Comparison of ENCODE assay signal across 20 cellular contexts in genomic region chr20:35732644-35732982, GRCh38. TPM values are rescaled to one million over a fixed set of nuclear protein-coding genes. Genes with fewer than 3 reads are reported as not detected.
DNase-seq lines count a peak whose midpoint lies in the region; ATAC-seq and TF ChIP-seq lines count a peak whose summit lies in the region.
"Had no signal": no experiment of that assay in that cellular context is flagged by ENCODE, and none has a peak within 500 bp of the region (broad histone marks: within the 10 kb centered on the region; RNA-seq: fewer than 3 reads in every experiment).

No MANE protein-coding gene starts in this region.

- no peak overlapping the region for H3K23ac ChIP-seq in mesenchymal stem cell (ENCODE audit: low read length in 2 of 2)

- intact Hi-C loops in left ventricle myocardium inferior (cut with micrococcal nuclease) (loop anchor here (10.0 kb wide), 1 partner anchor 152 kb away; no protein-coding TSS in a partner anchor), left cardiac atrium (cut with DNase I) (no loop called here), esophagus squamous epithelium (cut with DNase I) (no loop called here)
- intact Hi-C loops in activated T-helper 2 cell treated with anti-CD3 and anti-CD28 coated beads, Interferon-gamma antibody, Interleukin-2, Interleukin-4, amounts not matched to agents 10 μg/mL and 5 μg/mL and 100 μg/mL, durations not matched to agents 14 hours and 24 hours and 36 hours (cut with micrococcal nuclease) = no loop called here

- peaks cover 82% of the 10 kb centered on the region for H3K36me3 Mint-ChIP-seq in activated T-helper 2 cell treated with anti-CD3 and anti-CD28 coated beads, Interferon-gamma antibody, Interleukin-2, Interleukin-4, amounts not matched to agents 10 μg/mL and 5 μg/mL and 100 μg/mL, durations not matched to agents 14 hours and 24 hours and 36 hours (ENCODE audit: low read depth)

- H3K79me1 ChIP-seq in mesenchymal stem cell (replicated peaks; ENCODE audit: low read length, poor library complexity, severe bottlenecking) = no peaks in the 10 kb centered on the region

- H3K9me3 Mint-ChIP-seq in activated T-helper 2 cell treated with anti-CD3 and anti-CD28 coated beads, Interferon-gamma antibody, Interleukin-2, Interleukin-4, amounts not matched to agents 10 μg/mL and 5 μg/mL and 100 μg/mL, durations not matched to agents 14 hours and 24 hours and 36 hours = no peaks in the 10 kb centered on the region
- H3K9me3 Mint-ChIP-seq in stimulated activated naive CD8-positive, alpha-beta T cell treated with anti-CD3 and anti-CD28 coated beads, Interleukin-15, amount 100 ng/mL, for 72 hours = no peaks in the 10 kb centered on the region
- H3K9me3 Mint-ChIP-seq: activated naive CD4-positive, alpha-beta T cell treated with anti-CD3 and anti-CD28 coated beads for 36 hours had no signal

- TF ChIP-seq CTCF in left ventricle myocardium inferior (IDR thresholded peaks at IDR 0.05; ENCODE audit: borderline replicate concordance) (no peak), esophagus squamous epithelium (IDR thresholded peaks at IDR 0.05) (no peak)

- DNase-seq in left ventricle myocardium inferior (no peak), left cardiac atrium (no peak), mesenchymal stem cell (no peak), esophagus squamous epithelium (lab: John Stamatoyannopoulos, UW) (no peak), substantia nigra (lab: John Stamatoyannopoulos, UW) (no peak)
- no peak for DNase-seq in activated T-helper 2 cell treated with anti-CD3 and anti-CD28 coated beads, Interferon-gamma antibody, Interleukin-2, Interleukin-4, amounts not matched to agents 10 μg/mL and 5 μg/mL and 100 μg/mL, durations not matched to agents 14 hours and 24 hours and 36 hours (ENCODE audit: low spot score)
- DNase-seq in stimulated activated naive CD8-positive, alpha-beta T cell treated with anti-CD3 and anti-CD28 coated beads, Interleukin-15, amount 100 ng/mL, for 72 hours = no peak
- no peak for DNase-seq in effector CD4-positive, alpha-beta T cell
- DNase-seq: activated CD8-positive, alpha-beta memory T cell treated with anti-CD3 and anti-CD28 coated beads, Interleukin-2, amount 50 U/mL, for 48 hours; activated naive CD4-positive, alpha-beta T cell treated with anti-CD3 and anti-CD28 coated beads for 36 hours; DMS 273 treated with DMSO at 0.1 percent for 48 hours; GDM1; heart left ventricle; left lung; NCI-H1105 treated with DMSO at 0.1 percent for 48 hours; NCI-H526; occipital lobe; right cardiac atrium had no signal

- ATAC-seq in left cardiac atrium = no peak
- no peak for ATAC-seq in stimulated activated naive CD8-positive, alpha-beta T cell treated with anti-CD3 and anti-CD28 coated beads, Interleukin-15, amount 100 ng/mL, for 72 hours
- ATAC-seq: activated CD4-positive, CD25-positive, alpha-beta regulatory T cell treated with anti-CD3 and anti-CD28 coated beads, Interleukin-2, amount 50 U/mL, for 24 hours; heart left ventricle; left lung; right cardiac atrium had no signal

- no peak for TF ChIP-seq POLR2A in esophagus squamous epithelium (IDR thresholded peaks at IDR 0.05)

- peak overlapping the region; percentile 8 for H3K4me3 Mint-ChIP-seq in activated T-helper 2 cell treated with anti-CD3 and anti-CD28 coated beads, Interferon-gamma antibody, Interleukin-2, Interleukin-4, amounts not matched to agents 10 μg/mL and 5 μg/mL and 100 μg/mL, durations not matched to agents 14 hours and 24 hours and 36 hours (ENCODE audit: low read depth)
- peak overlapping the region; percentile 35 to 64 for H3K4me3 Mint-ChIP-seq in stimulated activated naive CD8-positive, alpha-beta T cell treated with anti-CD3 and anti-CD28 coated beads, Interleukin-15, amount 100 ng/mL, for 72 hours
- H3K4me3 Mint-ChIP-seq: activated naive CD4-positive, alpha-beta T cell treated with anti-CD3 and anti-CD28 coated beads for 36 hours had no signal

- no peak overlapping the region for H3K14ac ChIP-seq in mesenchymal stem cell (ENCODE audit: low read length in 2 of 2)

- no peak overlapping the region for H2BK120ac ChIP-seq in mesenchymal stem cell (ENCODE audit: low read depth, low read length)

- no peak overlapping the region for H4K8ac ChIP-seq in mesenchymal stem cell (ENCODE audit: low read length)

- no peak overlapping the region for H3K18ac ChIP-seq in mesenchymal stem cell (ENCODE audit: low read depth in 1 of 2, low read length in 2 of 2)

- H3K27me3 Mint-ChIP-seq in activated T-helper 2 cell treated with anti-CD3 and anti-CD28 coated beads, Interferon-gamma antibody, Interleukin-2, Interleukin-4, amounts not matched to agents 10 μg/mL and 5 μg/mL and 100 μg/mL, durations not matched to agents 14 hours and 24 hours and 36 hours (ENCODE audit: low read depth) = no peaks in the 10 kb centered on the region
- H3K27me3 Mint-ChIP-seq in stimulated activated naive CD8-positive, alpha-beta T cell treated with anti-CD3 and anti-CD28 coated beads, Interleukin-15, amount 100 ng/mL, for 72 hours = no peaks in the 10 kb centered on the region

- H3K4me2 ChIP-seq in mesenchymal stem cell (ENCODE audit: low read length, poor library complexity, severe bottlenecking) = no peak overlapping the region

- no peak overlapping the region for H2BK15ac ChIP-seq in mesenchymal stem cell (ENCODE audit: low read depth, poor library complexity, severe bottlenecking)

- H2BK5ac ChIP-seq in mesenchymal stem cell (ENCODE audit: low read depth, low read length, poor library complexity, severe bottlenecking) = no peak overlapping the region

- H4K91ac ChIP-seq in mesenchymal stem cell (ENCODE audit: low read length) = no peak overlapping the region

- H3K27me3 ChIP-seq in left ventricle myocardium inferior (ENCODE audit: low read depth) (no peaks in the 10 kb centered on the region), mesenchymal stem cell (ENCODE audit: control insufficient read depth in 1 of 2, insufficient read depth in 1 of 2, low read length in 2 of 2) (no peaks in the 10 kb centered on the region), esophagus squamous epithelium (no peaks in the 10 kb centered on the region)
- H3K27me3 ChIP-seq: heart left ventricle, left lung had no signal

- H3K27ac Mint-ChIP-seq in activated T-helper 2 cell treated with anti-CD3 and anti-CD28 coated beads, Interferon-gamma antibody, Interleukin-2, Interleukin-4, amounts not matched to agents 10 μg/mL and 5 μg/mL and 100 μg/mL, durations not matched to agents 14 hours and 24 hours and 36 hours = no peak overlapping the region
- peak overlapping the region in 1 of 2 donors; percentile 96 for H3K27ac Mint-ChIP-seq in stimulated activated naive CD8-positive, alpha-beta T cell treated with anti-CD3 and anti-CD28 coated beads, Interleukin-15, amount 100 ng/mL, for 72 hours
- H3K27ac Mint-ChIP-seq: activated naive CD4-positive, alpha-beta T cell treated with anti-CD3 and anti-CD28 coated beads for 36 hours had no signal

- H3K4ac ChIP-seq in mesenchymal stem cell (ENCODE audit: low read depth in 1 of 2, low read length in 2 of 2) = no peak overlapping the region

- peak overlapping the region; percentile 65 for H3K9ac ChIP-seq in mesenchymal stem cell (ENCODE audit: low read length)

- H2AFZ ChIP-seq in mesenchymal stem cell (ENCODE audit: low read depth, low read length) = no peak overlapping the region

- H3K4me1 ChIP-seq in left ventricle myocardium inferior = peaks cover 94% of the 10 kb centered on the region
- H3K4me1 ChIP-seq in mesenchymal stem cell (ENCODE audit: control insufficient read depth, insufficient read depth, low read depth, low read length) = peaks cover 7% of the 10 kb centered on the region
- H3K4me1 ChIP-seq in esophagus squamous epithelium = peaks cover 0 to 93% (median 48%) of the 10 kb centered on the region in 3 donors

- H3K36me3 ChIP-seq in left ventricle myocardium inferior (peaks cover 100% of the 10 kb centered on the region), mesenchymal stem cell (ENCODE audit: control insufficient read depth in 1 of 2, insufficient read depth in 2 of 2, low read depth in 1 of 2, low read length in 2 of 2) (peaks cover 30 to 97% of the 10 kb centered on the region in 2 experiments), esophagus squamous epithelium (peaks cover 6 to 100% (median 52%) of the 10 kb centered on the region in 3 donors)

- 94% methylated on average over 1 of the region's 1 CpG for WGBS in mesenchymal stem cell
- 33 to 43% methylated on average over 1 of the region's 1 CpG for WGBS in esophagus squamous epithelium, 2 donors

- H2BK12ac ChIP-seq in mesenchymal stem cell (ENCODE audit: low read length in 2 of 2) = no peak overlapping the region

- H3K4me3 ChIP-seq in left ventricle myocardium inferior = peak overlapping the region; percentile 8
- H3K4me3 ChIP-seq in mesenchymal stem cell (ENCODE audit: insufficient read depth in 1 of 2, low read depth in 1 of 2, low read length in 2 of 2) = no peak overlapping the region
- peak overlapping the region in 1 of 4 donors; percentile 18 for H3K4me3 ChIP-seq in esophagus squamous epithelium
- H3K4me3 ChIP-seq: heart left ventricle, left lung had no signal

- H3K27ac ChIP-seq in left ventricle myocardium inferior (replicated peaks) = no peak overlapping the region
- no peak overlapping the region for H3K27ac ChIP-seq in mesenchymal stem cell (ENCODE audit: low read length, poor library complexity, severe bottlenecking)
- H3K27ac ChIP-seq in esophagus squamous epithelium = peak overlapping the region in 2 of 4 donors; percentile 34 to 36
- no peak overlapping the region for H3K27ac ChIP-seq in substantia nigra (ENCODE audit: low read depth, low read length, poor library complexity, severe bottlenecking)
- H3K27ac ChIP-seq: C4-2B, heart left ventricle, left lung had no signal

- peaks cover 30% of the 10 kb centered on the region for H3K4me1 Mint-ChIP-seq in activated T-helper 2 cell treated with anti-CD3 and anti-CD28 coated beads, Interferon-gamma antibody, Interleukin-2, Interleukin-4, amounts not matched to agents 10 μg/mL and 5 μg/mL and 100 μg/mL, durations not matched to agents 14 hours and 24 hours and 36 hours (ENCODE audit: low read depth)
- H3K4me1 Mint-ChIP-seq in stimulated activated naive CD8-positive, alpha-beta T cell treated with anti-CD3 and anti-CD28 coated beads, Interleukin-15, amount 100 ng/mL, for 72 hours = peaks cover 61% of the 10 kb centered on the region

- H2AK5ac ChIP-seq in mesenchymal stem cell (ENCODE audit: low read length, severe bottlenecking) = no peak overlapping the region

- H3K9me3 ChIP-seq in left ventricle myocardium inferior (replicated peaks) (no peaks in the 10 kb centered on the region), mesenchymal stem cell (ENCODE audit: control insufficient read depth, low read length) (no peaks in the 10 kb centered on the region), esophagus squamous epithelium (no peaks in the 10 kb centered on the region)
- H3K9me3 ChIP-seq: heart left ventricle, left lung had no signal

RNA-seq across cellular contexts. Expression of gene RBM39, which starts 9.4 kb away (rescaled TPM):
- 128 TPM for total RNA-seq in left ventricle myocardium inferior
- 100 to 1,000 TPM; 143 to 172 TPM for total RNA-seq in left cardiac atrium
- total RNA-seq in activated T-helper 2 cell treated with anti-CD3 and anti-CD28 coated beads, Interferon-gamma antibody, Interleukin-2, Interleukin-4, amounts not matched to agents 10 μg/mL and 5 μg/mL and 100 μg/mL, durations not matched to agents 14 hours and 24 hours and 36 hours = 358 and 360 TPM in 2 replicates
- 142 TPM for polyA plus RNA-seq in mesenchymal stem cell (2013, experiment 1 of 2)
- polyA plus RNA-seq in mesenchymal stem cell (2013, experiment 2 of 2) = 138 TPM
- 100 to 1,000 TPM; 149 to 326 (median 182) TPM for total RNA-seq in esophagus squamous epithelium

RNA-seq across cellular contexts. Expression of gene ROMO1, which starts 33.4 kb away (rescaled TPM):
- total RNA-seq in left ventricle myocardium inferior (210 TPM), left cardiac atrium (100 to 1,000 TPM; 172 to 184 TPM), esophagus squamous epithelium (100 to 1,000 TPM; 178 to 290 (median 228) TPM)
- total RNA-seq in activated T-helper 2 cell treated with anti-CD3 and anti-CD28 coated beads, Interferon-gamma antibody, Interleukin-2, Interleukin-4, amounts not matched to agents 10 μg/mL and 5 μg/mL and 100 μg/mL, durations not matched to agents 14 hours and 24 hours and 36 hours = 93.0 and 98.4 TPM in 2 replicates
- 553 TPM for polyA plus RNA-seq in mesenchymal stem cell (2013, experiment 1 of 2)
- polyA plus RNA-seq in mesenchymal stem cell (2013, experiment 2 of 2) = 561 TPM

RNA-seq across cellular contexts. Expression of gene NFS1, which starts 33.5 kb away (rescaled TPM):
- total RNA-seq in left ventricle myocardium inferior (60.8 TPM), left cardiac atrium (10 to 100 TPM; 33.6 to 36.8 TPM), esophagus squamous epithelium (10 to 100 TPM; 16.4 to 39.9 (median 24.2) TPM)
- total RNA-seq in activated T-helper 2 cell treated with anti-CD3 and anti-CD28 coated beads, Interferon-gamma antibody, Interleukin-2, Interleukin-4, amounts not matched to agents 10 μg/mL and 5 μg/mL and 100 μg/mL, durations not matched to agents 14 hours and 24 hours and 36 hours = 39.1 and 39.8 TPM in 2 replicates
- 12.7 TPM for polyA plus RNA-seq in mesenchymal stem cell (2013, experiment 1 of 2)
- 13.6 TPM for polyA plus RNA-seq in mesenchymal stem cell (2013, experiment 2 of 2)

RNA-seq across cellular contexts. Expression of gene PHF20, which starts 39.2 kb away (rescaled TPM):
- total RNA-seq in left ventricle myocardium inferior (35.9 TPM), left cardiac atrium (10 to 100 TPM; 45.5 to 50.5 TPM), esophagus squamous epithelium (10 to 100 TPM; 13.6 to 33.2 (median 16.6) TPM)
- total RNA-seq in activated T-helper 2 cell treated with anti-CD3 and anti-CD28 coated beads, Interferon-gamma antibody, Interleukin-2, Interleukin-4, amounts not matched to agents 10 μg/mL and 5 μg/mL and 100 μg/mL, durations not matched to agents 14 hours and 24 hours and 36 hours = 55.1 and 64.3 TPM in 2 replicates
- 24.7 TPM for polyA plus RNA-seq in mesenchymal stem cell (2013, experiment 1 of 2)
- 24.0 TPM for polyA plus RNA-seq in mesenchymal stem cell (2013, experiment 2 of 2)
